In the genomic region with DNA sequence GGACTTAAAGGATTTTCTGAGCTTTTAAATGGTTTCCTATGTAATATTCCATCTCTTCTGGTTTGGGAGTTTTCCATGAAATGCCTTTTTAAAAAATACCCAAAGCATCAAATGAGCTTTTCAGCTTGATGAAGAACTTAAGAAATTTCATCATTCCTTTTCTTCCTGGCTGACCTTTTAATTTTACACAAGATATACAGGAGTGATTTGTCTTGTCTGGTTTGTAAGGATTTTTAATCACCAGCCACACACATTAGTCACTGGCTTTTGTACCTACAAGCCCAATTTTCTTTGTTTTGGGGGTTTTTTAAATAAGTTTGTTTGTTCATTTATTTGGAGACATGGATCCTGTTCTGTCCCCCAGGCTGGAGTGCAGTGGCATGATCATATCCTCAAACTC, we compare ENCODE assay signal across 13 cellular contexts.
DNase-seq lines count a peak whose midpoint lies in the region; ATAC-seq and TF ChIP-seq lines count a peak whose summit lies in the region.
"Had no signal": no experiment of that assay in that cellular context is flagged by ENCODE, and none has a peak within 500 bp of the region (broad histone marks: within the 10 kb centered on the region; RNA-seq: fewer than 3 reads in every experiment).

No MANE protein-coding gene starts in this region.

- H3K4me1 ChIP-seq in CD8-positive, alpha-beta memory T cell (ENCODE audit: insufficient read depth, low read length), result peaks cover 66% of the 10 kb centered on the region
- H3K4me1 ChIP-seq in OCI-LY7 (ENCODE audit: insufficient read depth, low read length, poor library complexity, severe bottlenecking), result peaks cover 43% of the 10 kb centered on the region
- H3K4me1 ChIP-seq in osteoblast (ENCODE audit: insufficient read depth, low read length), result peaks cover 46% of the 10 kb centered on the region

- no peaks in the 10 kb centered on the region for H3K9me3 ChIP-seq in CD8-positive, alpha-beta memory T cell (ENCODE audit: low read length)
- H3K9me3 ChIP-seq in OCI-LY7 (ENCODE audit: low read length) (no peaks in the 10 kb centered on the region), osteoblast (ENCODE audit: low read depth, low read length) (no peaks in the 10 kb centered on the region)
- H3K9me3 ChIP-seq: gastrocnemius medialis, right atrium auricular region had no signal

- H3K4me2 ChIP-seq in OCI-LY7 (ENCODE audit: low read length) (peak overlapping the region; percentile 45), osteoblast (ENCODE audit: insufficient read depth, low read length) (peak overlapping the region; percentile 9)

- H3K27me3 Mint-ChIP-seq in CD8-positive, alpha-beta memory T cell, result peaks cover 0 to 9% of the 10 kb centered on the region in 2 donors
- H3K27me3 Mint-ChIP-seq in type B pancreatic cell, result no peaks in the 10 kb centered on the region

- peak overlapping the region in 5 of 8 donors; percentile 38 to 88 (median 73) for H3K27ac Mint-ChIP-seq in CD8-positive, alpha-beta memory T cell
- H3K27ac Mint-ChIP-seq in type B pancreatic cell, result no peak overlapping the region

- CTCF ChIA-PET in CD8-positive, alpha-beta memory T cell (lab: Charles Lee), result interaction anchor here (1.1 to 1.6 kb wide), 2 partner anchors 8 to 219 kb away, joined by 3 read pairs; no protein-coding TSS in a partner anchor
- CTCF ChIA-PET in OCI-LY7 (lab: Charles Lee; ENCODE audit: unreplicated experiment), result no interaction called here

- H3K4me1 Mint-ChIP-seq in CD8-positive, alpha-beta memory T cell, result peaks cover 84 to 94% (median 92%) of the 10 kb centered on the region in 3 donors
- H3K4me1 Mint-ChIP-seq in type B pancreatic cell (ENCODE audit: unreplicated experiment), result peaks cover 4% of the 10 kb centered on the region

- H3K36me3 ChIP-seq in CD8-positive, alpha-beta memory T cell (ENCODE audit: insufficient read depth, low read length), result peaks cover 4% of the 10 kb centered on the region
- no peaks in the 10 kb centered on the region for H3K36me3 ChIP-seq in OCI-LY7 (ENCODE audit: insufficient read depth, low read length)
- H3K36me3 ChIP-seq in osteoblast (ENCODE audit: insufficient read depth, low read length), result no peaks in the 10 kb centered on the region
- H3K36me3 ChIP-seq: brain microvascular endothelial cell, gastrocnemius medialis, right atrium auricular region had no signal

- H3K36me3 Mint-ChIP-seq in CD8-positive, alpha-beta memory T cell, result peaks cover 2 to 94% (median 23%) of the 10 kb centered on the region in 3 donors
- H3K36me3 Mint-ChIP-seq in type B pancreatic cell, result no peaks in the 10 kb centered on the region

- no peaks in the 10 kb centered on the region for H3K27me3 ChIP-seq in CD8-positive, alpha-beta memory T cell (ENCODE audit: insufficient read depth, low read length, poor library complexity, severe bottlenecking)
- no peaks in the 10 kb centered on the region for H3K27me3 ChIP-seq in osteoblast (ENCODE audit: insufficient read depth, low read length)
- H3K27me3 ChIP-seq: brain microvascular endothelial cell, gastrocnemius medialis, right atrium auricular region had no signal

- no peak overlapping the region for H3K4me3 ChIP-seq in CD8-positive, alpha-beta memory T cell (ENCODE audit: low read length)
- H3K4me3 ChIP-seq in OCI-LY7 (ENCODE audit: low read depth, low read length, poor library complexity, severe bottlenecking), result no peak overlapping the region
- no peak overlapping the region for H3K4me3 ChIP-seq in osteoblast (ENCODE audit: insufficient read depth, low read length)
- H3K4me3 ChIP-seq: gastrocnemius medialis, lung, right atrium auricular region had no signal

- no peaks in the 10 kb centered on the region for H3K9me2 ChIP-seq in OCI-LY7 (ENCODE audit: insufficient read depth, low read length)

- H3K9me3 Mint-ChIP-seq in CD8-positive, alpha-beta memory T cell, result no peaks in the 10 kb centered on the region
- H3K9me3 Mint-ChIP-seq in type B pancreatic cell, result no peaks in the 10 kb centered on the region

- no TSS peak for BruUV-seq in OCI-LY7 (replicated peaks; lab: Mats Ljungman, UMichigan)

- ATAC-seq in GM18519 (IDR thresholded peaks at IDR 0.05; ENCODE audit: low FRiP score, unreplicated experiment), result no peak
- ATAC-seq: gastrocnemius medialis, Right ventricle myocardium inferior had no signal

- H2AFZ ChIP-seq in OCI-LY7 (ENCODE audit: low read length), result peak overlapping the region; percentile 90; the same call in 1 of the 2 replicates
- H2AFZ ChIP-seq in osteoblast (ENCODE audit: low read length), result no peak overlapping the region

- TF ChIP-seq CTCF in OCI-LY7 (conservative IDR thresholded peaks at IDR 0.05; ENCODE audit: low read length), result no peak
- no peak for TF ChIP-seq CTCF in osteoblast (IDR thresholded peaks at IDR 0.05; ENCODE audit: extremely low read depth, low read depth, low read length)
- no peak for TF ChIP-seq CTCF in type B pancreatic cell (conservative IDR thresholded peaks at IDR 0.05)

- intact Hi-C loops in OCI-LY7 (cut with micrococcal nuclease; ENCODE audit: unreplicated experiment), result no loop called here

- no peak overlapping the region for H3K4me3 Mint-ChIP-seq in CD8-positive, alpha-beta memory T cell
- H3K4me3 Mint-ChIP-seq in type B pancreatic cell, result no peak overlapping the region

- H3K79me2 ChIP-seq in OCI-LY7 (ENCODE audit: insufficient read depth, low read depth, low read length), result no peaks in the 10 kb centered on the region
- H3K79me2 ChIP-seq in osteoblast (ENCODE audit: insufficient read depth, low read length), result no peaks in the 10 kb centered on the region

- H4K20me1 ChIP-seq in OCI-LY7 (ENCODE audit: insufficient read depth, low read length) (no peaks in the 10 kb centered on the region), osteoblast (ENCODE audit: insufficient read depth, low read length) (no peaks in the 10 kb centered on the region)

- POLR2A ChIA-PET in CD8-positive, alpha-beta memory T cell (lab: Charles Lee), result no interaction called here
- POLR2A ChIA-PET in OCI-LY7 (lab: Charles Lee), result interaction anchor here (0.7 to 2.6 kb wide), 10 partner anchors 9 to 234 kb away, joined by 3 to 10 read pairs (median 3); no protein-coding TSS in a partner anchor

- no peak for DNase-seq in CD8-positive, alpha-beta memory T cell
- DNase-seq in OCI-LY7 (ENCODE audit: low spot score) (no peak), dedifferentiated amniotic fluid mesenchymal stem cell (ENCODE audit: extremely low spot score) (peak; percentile 44), osteoblast (ENCODE audit: insufficient read length, low spot score, missing footprints) (no peak), NCI-H2029 (lab: John Stamatoyannopoulos, UW) (no peak), DMS114 treated with DMSO at 0.1 percent for 48 hours (lab: John Stamatoyannopoulos, UW; ENCODE audit: unreplicated experiment) (no peak), type B pancreatic cell (ENCODE audit: extremely low spot score, unreplicated experiment) (no peak)
- DNase-seq: brain microvascular endothelial cell, gastrocnemius medialis had no signal

- H3K27ac ChIP-seq in CD8-positive, alpha-beta memory T cell (ENCODE audit: low read depth, low read length), result no peak overlapping the region
- H3K27ac ChIP-seq in OCI-LY7 (ENCODE audit: low read depth, low read length, poor library complexity, severe bottlenecking) (no peak overlapping the region), osteoblast (ENCODE audit: low read depth, low read length) (peak overlapping the region; percentile 54)
- H3K27ac ChIP-seq: brain microvascular endothelial cell, gastrocnemius medialis had no signal
